22 cellular contexts compared by ENCODE assay signal in the genomic region with DNA sequence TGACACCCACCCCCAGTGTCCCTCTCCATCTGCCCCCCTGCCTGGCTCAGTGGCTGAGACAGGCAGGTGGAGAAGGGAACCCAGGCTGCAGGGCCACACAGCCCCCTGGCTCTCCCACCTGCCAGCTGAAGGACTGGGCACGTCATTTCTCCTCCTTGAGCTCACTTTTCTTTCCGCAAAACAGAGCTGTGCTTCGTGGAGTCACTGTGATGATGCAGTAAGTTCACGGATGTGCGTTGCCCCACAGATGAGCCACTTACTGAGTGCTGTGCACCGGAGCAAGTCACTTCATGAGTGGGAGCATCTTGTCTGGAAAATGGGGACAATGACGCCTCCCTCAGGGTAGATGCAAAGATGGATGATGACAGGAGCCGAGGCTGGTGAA. TPM values are rescaled to one million over a fixed set of nuclear protein-coding genes. Genes with fewer than 3 reads are reported as not detected.
DNase-seq lines count a peak whose midpoint lies in the region; ATAC-seq and TF ChIP-seq lines count a peak whose summit lies in the region.
"Had no signal": no experiment of that assay in that cellular context is flagged by ENCODE, and none has a peak within 500 bp of the region (broad histone marks: within the 10 kb centered on the region; RNA-seq: fewer than 3 reads in every experiment).

No MANE protein-coding gene starts in this region.

- H3K9me3 Mint-ChIP-seq in endodermal cell, result no peaks in the 10 kb centered on the region
- no peaks in the 10 kb centered on the region for H3K9me3 Mint-ChIP-seq in activated T-cell treated with anti-CD3 and anti-CD28 coated beads, Interleukin-2, amount 50 U/mL, for 24 hours
- H3K9me3 Mint-ChIP-seq: CD8-positive, alpha-beta T cell had no signal

- no peak overlapping the region for H2BK120ac ChIP-seq in neuronal stem cell (ENCODE audit: low read depth, low read length)

- no peak for TF ChIP-seq POLR2A in suprapubic skin (IDR thresholded peaks at IDR 0.05)

- no peak overlapping the region for H2BK5ac ChIP-seq in neuronal stem cell (ENCODE audit: low read length)

- H4K91ac ChIP-seq in neuronal stem cell (ENCODE audit: low read depth, low read length, poor library complexity), result no peak overlapping the region

- H3K79me1 ChIP-seq in neuronal stem cell (ENCODE audit: low read depth, low read length), result no peaks in the 10 kb centered on the region

- H3K4me2 ChIP-seq in neuronal stem cell (ENCODE audit: insufficient read depth, low read length, poor library complexity, severe bottlenecking), result no peak overlapping the region
- H3K4me2 ChIP-seq: KMS-11 had no signal

- H3K27ac ChIP-seq in endodermal cell (ENCODE audit: low read depth, low read length), result no peak overlapping the region
- no peak overlapping the region for H3K27ac ChIP-seq in neuronal stem cell (replicated peaks; ENCODE audit: low read length)
- H3K27ac ChIP-seq in suprapubic skin, result no peak overlapping the region
- H3K27ac ChIP-seq: KMS-11 had no signal

- H3K4me1 Mint-ChIP-seq in endodermal cell, result peaks cover 7% of the 10 kb centered on the region
- H3K4me1 Mint-ChIP-seq in activated T-cell treated with anti-CD3 and anti-CD28 coated beads, Interleukin-2, amount 50 U/mL, for 24 hours (ENCODE audit: low read depth), result no peaks in the 10 kb centered on the region

- WGBS in endodermal cell (ENCODE audit: insufficient coverage in 1 of 2, insufficient read length in 1 of 2), 2 experiments, result 95 to 97% methylated on average over 6 to 8 of the region's 8 CpGs
- WGBS in neuronal stem cell (ENCODE audit: extremely low coverage in 2 of 2, insufficient read length in 2 of 2, insufficient replicate concordance in 1 of 2), 2 donors, result no CpG with 5 or more reads among the region's 8 CpGs
- 95% methylated on average over 8 of the region's 8 CpGs for WGBS in suprapubic skin

- H3K4me3 Mint-ChIP-seq in endodermal cell, result no peak overlapping the region
- H3K4me3 Mint-ChIP-seq in activated T-cell treated with anti-CD3 and anti-CD28 coated beads, Interleukin-2, amount 50 U/mL, for 24 hours, result no peak overlapping the region
- H3K4me3 Mint-ChIP-seq: CD8-positive, alpha-beta T cell had no signal

- no peak overlapping the region for H3K4ac ChIP-seq in neuronal stem cell (ENCODE audit: low read length)

- peaks cover under 1% of the 10 kb centered on the region for H3K27me3 Mint-ChIP-seq in endodermal cell (ENCODE audit: insufficient read depth)
- H3K27me3 Mint-ChIP-seq in activated T-cell treated with anti-CD3 and anti-CD28 coated beads, Interleukin-2, amount 50 U/mL, for 24 hours, result no peaks in the 10 kb centered on the region

- H3K36me3 Mint-ChIP-seq in endodermal cell (ENCODE audit: low read depth), result no peaks in the 10 kb centered on the region
- H3K36me3 Mint-ChIP-seq in activated T-cell treated with anti-CD3 and anti-CD28 coated beads, Interleukin-2, amount 50 U/mL, for 24 hours (ENCODE audit: low read depth), result no peaks in the 10 kb centered on the region
- H3K36me3 Mint-ChIP-seq: CD8-positive, alpha-beta T cell had no signal

- H3K4me1 ChIP-seq in endodermal cell (ENCODE audit: control insufficient read depth, insufficient read depth, low read length), result no peaks in the 10 kb centered on the region
- H3K4me1 ChIP-seq in neuronal stem cell (ENCODE audit: control insufficient read depth in 2 of 2, insufficient read depth in 1 of 2, low read depth in 1 of 2, low read length in 2 of 2), result peaks cover 0 to 7% of the 10 kb centered on the region in 2 donors
- peaks cover 9% of the 10 kb centered on the region for H3K4me1 ChIP-seq in suprapubic skin
- H3K4me1 ChIP-seq: HAP-1 had no signal

- no peak overlapping the region for H3K9ac ChIP-seq in endodermal cell (ENCODE audit: extremely low read depth, low read length, poor library complexity, severe bottlenecking)
- H3K9ac ChIP-seq in neuronal stem cell (ENCODE audit: low read depth, low read length, poor library complexity), result no peak overlapping the region
- H3K9ac ChIP-seq: KMS-11 had no signal

- no peak overlapping the region for H2AFZ ChIP-seq in neuronal stem cell (ENCODE audit: low read length)

- peak overlapping the region; percentile 13 for H3K18ac ChIP-seq in neuronal stem cell (ENCODE audit: low read length)

- H3K36me3 ChIP-seq in endodermal cell (ENCODE audit: control insufficient read depth, insufficient read depth, low read length), result no peaks in the 10 kb centered on the region
- H3K36me3 ChIP-seq in neuronal stem cell (replicated peaks in 1 of 2; ENCODE audit: control insufficient read depth in 2 of 2, insufficient read depth in 2 of 2, low read length in 2 of 2), result no peaks in the 10 kb centered on the region
- H3K36me3 ChIP-seq in suprapubic skin, result no peaks in the 10 kb centered on the region
- H3K36me3 ChIP-seq: HAP-1 had no signal

- H3K4me3 ChIP-seq in endodermal cell (ENCODE audit: low read length), result no peak overlapping the region
- H3K4me3 ChIP-seq in neuronal stem cell (ENCODE audit: low read length in 2 of 2), result no peak overlapping the region
- no peak overlapping the region for H3K4me3 ChIP-seq in suprapubic skin
- H3K4me3 ChIP-seq: HAP-1 had no signal

- TF ChIP-seq CTCF in endodermal cell (conservative IDR thresholded peaks at IDR 0.05) (no peak), suprapubic skin (IDR thresholded peaks at IDR 0.05) (no peak)

- peak overlapping the region; percentile 1 for H3K14ac ChIP-seq in neuronal stem cell (ENCODE audit: low read length)

- intact Hi-C loops in cardiac septum (cut with DNase I), result no loop called here
- intact Hi-C loops in left ventricle myocardium superior (cut with micrococcal nuclease), result no loop called here

- TF ChIP-seq EP300 in suprapubic skin (IDR thresholded peaks at IDR 0.05), result no peak

- no peak overlapping the region for H3K23ac ChIP-seq in neuronal stem cell (ENCODE audit: low read depth, low read length, poor library complexity)

- no peak overlapping the region for H4K8ac ChIP-seq in neuronal stem cell (ENCODE audit: low read depth, low read length)

- H2BK15ac ChIP-seq in neuronal stem cell (ENCODE audit: low read length), result no peak overlapping the region

- DNase-seq in cardiac septum (ENCODE audit: low spot score) (peak; percentile 38), left ventricle myocardium superior (no peak), endodermal cell (peak; percentile 23), neuronal stem cell (ENCODE audit: low spot score) (no peak), suprapubic skin (ENCODE audit: low spot score in 2 of 2) (peak; percentile 35 to 47), NCI-H524 treated with DMSO at 0.1 percent for 48 hours (lab: John Stamatoyannopoulos, UW) (no peak)
- DNase-seq in activated T-cell treated with anti-CD3 and anti-CD28 coated beads, Interleukin-2, amount 50 U/mL, for 24 hours, result no peak
- no peak for DNase-seq in activated CD8-positive, alpha-beta memory T cell treated with anti-CD3 and anti-CD28 coated beads, Interleukin-2, amount 50 U/mL, for 48 hours
- DNase-seq: Calu3; CD8-positive, alpha-beta T cell; GF-D8; NCI-H1417 treated with DMSO at 0.1 percent for 48 hours; NCI-H2029 treated with DMSO at 0.1 percent for 48 hours; NCI-H2171 treated with DMSO at 0.1 percent for 48 hours; NCI-H446 treated with DMSO at 0.1 percent for 48 hours; NCI-H748 treated with DMSO at 0.1 percent for 48 hours; SHP77 had no signal

- no peak for ATAC-seq in left ventricle myocardium superior
- ATAC-seq: CD8-positive, alpha-beta T cell had no signal

- no peak overlapping the region for H3K27ac Mint-ChIP-seq in endodermal cell
- no peak overlapping the region for H3K27ac Mint-ChIP-seq in activated T-cell treated with anti-CD3 and anti-CD28 coated beads, Interleukin-2, amount 50 U/mL, for 24 hours
- H3K27ac Mint-ChIP-seq: CD8-positive, alpha-beta T cell had no signal

- no peaks in the 10 kb centered on the region for H3K9me3 ChIP-seq in endodermal cell (ENCODE audit: control insufficient read depth, low read length)
- peaks cover 0 to 3% of the 10 kb centered on the region in 2 donors for H3K9me3 ChIP-seq in neuronal stem cell (replicated peaks in 1 of 2; ENCODE audit: control insufficient read depth in 2 of 2, insufficient read depth in 1 of 2, low read depth in 1 of 2, low read length in 2 of 2)
- H3K9me3 ChIP-seq in suprapubic skin, result no peaks in the 10 kb centered on the region
- H3K9me3 ChIP-seq: HAP-1 had no signal

- no peaks in the 10 kb centered on the region for H3K27me3 ChIP-seq in endodermal cell (ENCODE audit: control insufficient read depth, insufficient read depth, low read length, poor library complexity, severe bottlenecking)
- peaks cover 0 to 27% (median 0%) of the 10 kb centered on the region in 3 experiments for H3K27me3 ChIP-seq in neuronal stem cell (ENCODE audit: control insufficient read depth in 3 of 3, insufficient read depth in 3 of 3, low read depth in 1 of 3, low read length in 3 of 3)
- H3K27me3 ChIP-seq in suprapubic skin, result no peaks in the 10 kb centered on the region

- no peak overlapping the region for H2AK5ac ChIP-seq in neuronal stem cell (ENCODE audit: low read depth, low read length)

- peak overlapping the region; percentile 81 for H2BK12ac ChIP-seq in neuronal stem cell (ENCODE audit: low read length)

RNA-seq across cellular contexts. Expression of a gene that starts 2.7 kb away (rescaled TPM):
- total RNA-seq in cardiac septum, result not detected
- 0.25 TPM for total RNA-seq in left ventricle myocardium superior
- not detected for total RNA-seq in endodermal cell
- not detected for polyA plus RNA-seq in endodermal cell (2013, experiment 1 of 2)
- not detected for polyA plus RNA-seq in endodermal cell (2013, experiment 2 of 2)
- not detected for polyA plus RNA-seq in neuronal stem cell (2013, experiment 1 of 2)
- polyA plus RNA-seq in neuronal stem cell (2013, experiment 2 of 2), result not detected
- under 1 TPM in 1 of 4 donors, not detected in 3; 0.34 TPM for total RNA-seq in suprapubic skin
- total RNA-seq: Calu3; CD8-positive, alpha-beta T cell; HT-29; OCI-LY7 had no signal
- polyA plus RNA-seq: BJ had no signal

RNA-seq across cellular contexts. Expression of a gene that starts 11.3 kb away (rescaled TPM):
- total RNA-seq in cardiac septum (1,178 TPM), left ventricle myocardium superior (1,459 TPM), endodermal cell (under 1 TPM; 0.11 to 0.35 TPM), suprapubic skin (1 to 10 TPM in 1 of 4 donors, under 1 TPM in 2, not detected in 1; 0.44 to 3.2 (median 0.98) TPM)
- 1.00 TPM for polyA plus RNA-seq in endodermal cell (2013, experiment 1 of 2)
- polyA plus RNA-seq in endodermal cell (2013, experiment 2 of 2), result 1.3 TPM
- 0.08 TPM for polyA plus RNA-seq in neuronal stem cell (2013, experiment 1 of 2)
- 0.11 TPM for polyA plus RNA-seq in neuronal stem cell (2013, experiment 2 of 2)
- total RNA-seq: Calu3; CD8-positive, alpha-beta T cell; HT-29 had no signal

Comparison
In these comparisons a context has a peak if more than half of its experiments do, and no peak if none do; other contexts are left out.
1. DNase-seq: peak in cardiac septum (single experiment), endodermal cell (single experiment) and suprapubic skin (2 of 2); none in left ventricle myocardium superior (single experiment), neuronal stem cell (single experiment), activated T-cell treated with anti-CD3 and anti-CD28 coated beads, Interleukin-2, amount 50 U/mL, for 24 hours (single experiment), NCI-H524 treated with DMSO at 0.1 percent for 48 hours (single experiment) and activated CD8-positive, alpha-beta memory T cell treated with anti-CD3 and anti-CD28 coated beads, Interleukin-2, amount 50 U/mL, for 48 hours (single experiment).
2. RNA of a gene that starts 11.3 kb away (total RNA-seq): 1,459 TPM in left ventricle myocardium superior (single experiment) and 1,178 TPM in cardiac septum (single experiment); 0.44 to 3.2 TPM in suprapubic skin and 0.11 to 0.35 TPM in endodermal cell; every median in the first group is over 100 times any median in the second.